8 cellular contexts compared by ENCODE assay signal in the genomic region with DNA sequence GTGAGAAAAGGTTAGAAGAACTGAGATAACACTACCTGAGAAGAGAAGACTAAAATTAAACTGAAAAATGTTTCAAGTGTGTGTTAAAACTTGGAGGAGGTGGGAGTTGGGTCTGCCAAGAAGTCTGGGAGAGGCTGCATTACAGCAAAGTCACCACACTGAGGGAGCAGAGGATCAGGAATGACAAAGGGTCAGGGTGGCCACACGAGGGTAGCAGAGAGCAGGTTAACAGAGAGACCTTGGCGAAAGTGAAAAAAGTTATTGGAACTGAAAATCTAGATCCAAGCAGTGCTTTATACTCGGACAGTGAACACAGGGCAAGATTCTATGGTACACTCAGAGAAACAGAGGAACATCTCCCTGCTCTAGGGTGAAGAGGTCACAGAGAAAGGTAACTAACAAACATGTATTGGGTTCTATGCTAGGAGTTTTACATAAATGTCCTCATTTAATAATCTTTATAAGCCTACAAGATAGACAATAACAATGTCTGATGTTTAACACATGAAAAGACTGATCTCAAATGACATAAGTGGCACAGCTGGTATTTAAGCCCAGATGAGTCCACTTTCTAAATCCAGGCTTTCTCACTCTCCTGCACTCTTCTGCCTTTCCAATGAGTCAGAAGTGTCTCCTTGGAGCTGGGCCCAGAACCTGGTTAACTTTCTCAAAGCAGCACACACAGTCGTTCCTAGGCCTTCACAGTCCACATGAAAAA. TPM values are rescaled to one million over a fixed set of nuclear protein-coding genes. Genes with fewer than 3 reads are reported as not detected.
DNase-seq lines count a peak whose midpoint lies in the region; ATAC-seq, FAIRE-seq and TF ChIP-seq lines count a peak whose summit lies in the region.

No MANE protein-coding gene starts in this region.

- H3K27ac ChIP-seq in small intestine (ENCODE audit: low read depth in 1 of 2, low read length in 1 of 2) = peak overlapping the region in 1 of 2 donors; percentile 60

- no peaks in the 10 kb centered on the region for H3K27me3 ChIP-seq in small intestine (ENCODE audit: control insufficient read depth in 2 of 2, insufficient read depth in 2 of 2, low read length in 2 of 2)

- no peaks in the 10 kb centered on the region for H3K36me3 ChIP-seq in small intestine (ENCODE audit: control insufficient read depth in 2 of 2, insufficient read depth in 2 of 2, low read length in 2 of 2)

- no peaks in the 10 kb centered on the region for H3K9me3 ChIP-seq in small intestine (ENCODE audit: control insufficient read depth, low read depth)

- H3K4me1 ChIP-seq in small intestine (ENCODE audit: control insufficient read depth in 2 of 2, insufficient read depth in 1 of 2, low read depth in 1 of 2, low read length in 1 of 2) = no peaks in the 10 kb centered on the region

- H3K4me3 ChIP-seq in astrocyte of the cerebellum (ENCODE audit: low read depth, low read length) (no peak overlapping the region), small intestine (ENCODE audit: low read depth in 1 of 2, low read length in 2 of 2) (no peak overlapping the region)

- peak; percentile 100 for TF ChIP-seq CTCF in GM13977 (IDR thresholded peaks at IDR 0.05; ENCODE audit: extremely low read depth, insufficient read depth, missing control alignments)
- peak; percentile 99 for TF ChIP-seq CTCF in astrocyte of the cerebellum (IDR thresholded peaks at IDR 0.05; ENCODE audit: low read depth, low read length, missing control alignments)

- FAIRE-seq in small intestine (lab: Jason Lieb, UNC) = no peak

- in situ Hi-C loops in GM13977 (cut with MboI; ENCODE audit: low pct_unique_long_range_greater_than_20kb, low sequenced_read_pairs, unreplicated experiment) = no loop called here
- in situ Hi-C loops in astrocyte of the cerebellum (cut with HindIII; ENCODE audit: low sequenced_read_pairs) = no loop called here

- peak; percentile 89 for DNase-seq in A172 (ENCODE audit: low spot score)
- peak; percentile 62 for DNase-seq in GM13977 (ENCODE audit: low spot score)
- DNase-seq in NCI-H187 (lab: John Stamatoyannopoulos, UW) = peak; percentile 28 to 44
- DNase-seq in T-helper 9 cell = peak; percentile 44
- peak; percentile 91 for DNase-seq in astrocyte of the cerebellum (ENCODE audit: low read depth)
- peak in 47 of 51 donors; percentile 8 to 80 (median 53) for DNase-seq in hypothalamus (lab: John Stamatoyannopoulos, UW)
- DNase-seq in small intestine = peak; percentile 67

- 0 to 5% (median 0%) methylated on average over 4 of the region's 4 CpGs for WGBS in small intestine, 3 donors

- peak; percentile 96 for ATAC-seq in HG02870 (IDR thresholded peaks at IDR 0.05; ENCODE audit: unreplicated experiment)

RNA-seq across cellular contexts. Expression of a gene that starts 10.3 kb away (rescaled TPM):
- total RNA-seq in A172 (2014; rRNA removed; shearing (Covaris generic)) = 0.26 and 0.91 TPM in 2 replicates
- polyA plus RNA-seq in small intestine = 10 to 100 TPM in 1 of 3 donors, under 1 TPM in 1, not detected in 1; 0.27 to 23.5 TPM

RNA-seq across cellular contexts. Expression of a gene that starts 43.5 kb away (rescaled TPM):
- not detected in 2 replicates for total RNA-seq in A172 (2014; rRNA removed; shearing (Covaris generic))
- polyA plus RNA-seq in small intestine = 10 to 100 TPM in 1 of 3 donors, 1 to 10 TPM in 2; 1.3 to 96.8 (median 3.2) TPM

Comparison
In these comparisons a context has a peak if more than half of its experiments do, and no peak if none do; other contexts are left out.
1. DNase-seq: peak in every context shown above with its lines; median percentile 91 in astrocyte of the cerebellum; 89 in A172; 67 in small intestine; 62 in GM13977; 53 in hypothalamus; 44 in T-helper 9 cell; 36 in NCI-H187.